ENCODE assay signal across 22 cellular contexts in the genomic region with DNA sequence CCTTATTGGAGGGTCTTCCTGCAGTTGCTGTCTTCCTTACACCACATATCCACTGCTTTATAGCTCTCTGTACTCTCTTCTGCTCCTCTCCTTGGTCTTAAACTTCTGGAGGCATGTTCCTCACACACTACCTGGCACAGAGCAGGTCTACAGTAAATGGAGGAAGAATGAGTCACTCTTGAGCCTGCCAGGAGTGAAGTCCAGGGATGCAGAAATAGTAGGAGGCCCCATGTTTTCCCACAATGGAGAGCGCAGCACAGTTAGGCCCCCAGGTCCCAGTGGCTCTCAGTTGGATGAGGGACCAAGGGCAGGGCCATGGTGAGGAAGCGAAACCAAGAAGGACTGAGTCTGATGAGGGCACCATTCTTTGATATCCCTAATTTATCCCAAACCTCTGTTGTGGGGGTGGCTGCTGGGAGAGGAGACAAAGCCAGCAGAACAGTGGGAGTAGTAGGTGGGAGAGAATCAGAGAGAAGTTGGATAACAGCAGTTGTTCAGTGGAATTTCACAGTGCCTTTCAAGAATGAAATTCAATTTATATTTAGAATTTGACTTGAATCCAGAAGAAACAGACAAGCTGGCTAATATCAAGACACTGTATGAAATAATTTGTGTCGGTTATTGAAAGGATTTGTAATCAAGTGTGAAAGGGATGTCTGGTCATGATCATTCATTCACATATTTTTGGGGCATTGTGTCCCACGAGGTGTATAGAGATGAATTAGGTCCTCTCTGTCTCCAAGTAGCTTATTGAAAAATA.
A peak's percentile ranks its signal among the peaks of the same experiment; 100 is the strongest.
DNase-seq lines count a peak whose midpoint lies in the region; TF ChIP-seq lines count a peak whose summit lies in the region.
"Had no signal": no experiment of that assay in that cellular context is flagged by ENCODE, and none has a peak within 500 bp of the region (broad histone marks: within the 10 kb centered on the region; RNA-seq: fewer than 3 reads in every experiment).

No MANE protein-coding gene starts in this region.

- H4K20me1 ChIP-seq in mammary epithelial cell (ENCODE audit: insufficient read depth, low read length) (no peaks in the 10 kb centered on the region), smooth muscle cell (ENCODE audit: low read depth) (no peaks in the 10 kb centered on the region)

- H3K36me3 ChIP-seq in mammary epithelial cell (ENCODE audit: insufficient read depth, low read length) (no peaks in the 10 kb centered on the region), smooth muscle cell (ENCODE audit: low read depth) (no peaks in the 10 kb centered on the region)
- H3K36me3 ChIP-seq: suprapubic skin, uterus had no signal

- no peaks in the 10 kb centered on the region for H3K79me2 ChIP-seq in mammary epithelial cell (ENCODE audit: insufficient read depth, low read length)
- H3K79me2 ChIP-seq in smooth muscle cell (ENCODE audit: low read depth) = no peaks in the 10 kb centered on the region

- H3K4me1 Mint-ChIP-seq in MCF 10A (ENCODE audit: insufficient read depth, unreplicated experiment) = no peaks in the 10 kb centered on the region
- H3K4me1 Mint-ChIP-seq: immature natural killer cell had no signal

- no peak overlapping the region for H3K9ac ChIP-seq in mammary epithelial cell (ENCODE audit: insufficient read depth, low read length)
- H3K9ac ChIP-seq in smooth muscle cell (ENCODE audit: low read depth) = no peak overlapping the region

- BruUV-seq in MCF 10A (replicated peaks; lab: Mats Ljungman, UMichigan) = no TSS peak
- no TSS peak for BruUV-seq in mammary epithelial cell (replicated peaks; lab: Mats Ljungman, UMichigan)

- H3K27ac ChIP-seq in mammary epithelial cell (ENCODE audit: insufficient read depth, low read depth, low read length) (no peak overlapping the region), smooth muscle cell (ENCODE audit: low read depth) (peak overlapping the region; percentile 76)
- H3K27ac ChIP-seq: 22Rv1, RWPE1, suprapubic skin, uterus had no signal

- no peak overlapping the region for H3K4me2 ChIP-seq in mammary epithelial cell (ENCODE audit: insufficient read depth, low read depth, low read length)
- peak overlapping the region; percentile 26 for H3K4me2 ChIP-seq in smooth muscle cell

- DNase-seq in MCF 10A (ENCODE audit: unreplicated experiment) (peak; percentile 41), mammary epithelial cell (no peak), astrocyte of the cerebellum (ENCODE audit: low read depth) (peak; percentile 26), fibroblast of the aortic adventitia (ENCODE audit: low read depth) (peak; percentile 61), smooth muscle cell (lab: John Stamatoyannopoulos, UW; ENCODE audit: unreplicated experiment) (no peak), HuH-7.5 (ENCODE audit: low spot score) (no peak), MV-4-11 (lab: John Stamatoyannopoulos, UW) (no peak), NCI-H524 (lab: John Stamatoyannopoulos, UW) (no peak)
- DNase-seq: activated CD4-positive, CD25-positive, alpha-beta regulatory T cell treated with anti-CD3 and anti-CD28 coated beads, Interleukin-2, amount 50 U/mL, for 72 hours; activated CD8-positive, alpha-beta memory T cell treated with anti-CD3 and anti-CD28 coated beads for 24 hours; activated naive CD4-positive, alpha-beta T cell treated with anti-CD3 and anti-CD28 coated beads, Interleukin-2, amount 10 ng/mL, durations not matched to agents 7 days and 5 days; activated T-cell treated with anti-CD3 and anti-CD28 coated beads, Interleukin-2, amount 50 U/mL, for 48 hours; COR-L47; immature natural killer cell; KG1; NCI-H1048; NCI-H1930; right cardiac atrium; uterus had no signal

- WGBS in mammary epithelial cell (ENCODE audit: low coverage, missing lambda C conversion rate) = 67% methylated on average over 4 of the region's 4 CpGs
- WGBS in smooth muscle cell (ENCODE audit: low lambda C conversion rate) = 95% methylated on average over 4 of the region's 4 CpGs

- in situ Hi-C loops in mammary epithelial cell (cut with MboI; ENCODE audit: low sequenced_read_pairs in 2 of 2) = no loop called here
- in situ Hi-C loops in astrocyte of the cerebellum (cut with HindIII; ENCODE audit: low sequenced_read_pairs) = no loop called here

- H3K9me3 ChIP-seq in mammary epithelial cell (replicated peaks; ENCODE audit: insufficient read depth, low read length) = no peaks in the 10 kb centered on the region
- H3K9me3 ChIP-seq in smooth muscle cell (replicated peaks; ENCODE audit: low read depth) = no peaks in the 10 kb centered on the region
- H3K9me3 ChIP-seq: suprapubic skin, uterus had no signal

- H3K9me3 Mint-ChIP-seq in MCF 10A (ENCODE audit: unreplicated experiment) = no peaks in the 10 kb centered on the region

- H3K27me3 ChIP-seq in mammary epithelial cell (ENCODE audit: insufficient read depth, low read length) = no peaks in the 10 kb centered on the region
- no peaks in the 10 kb centered on the region for H3K27me3 ChIP-seq in smooth muscle cell (ENCODE audit: low read depth)
- H3K27me3 ChIP-seq: uterus had no signal

- POLR2A ChIA-PET in MCF 10A (lab: Yijun Ruan, JAX) = no interaction called here

- peaks cover 16% of the 10 kb centered on the region for H3F3A ChIP-seq in smooth muscle cell (ENCODE audit: low read depth)

- peaks cover 10% of the 10 kb centered on the region for H3K4me1 ChIP-seq in mammary epithelial cell (ENCODE audit: insufficient read depth, low read length)
- H3K4me1 ChIP-seq in smooth muscle cell (ENCODE audit: low read depth) = no peaks in the 10 kb centered on the region
- H3K4me1 ChIP-seq: suprapubic skin, uterus had no signal

- H3K36me3 Mint-ChIP-seq in MCF 10A (ENCODE audit: insufficient read depth, unreplicated experiment) = no peaks in the 10 kb centered on the region
- H3K36me3 Mint-ChIP-seq: activated naive CD4-positive, alpha-beta T cell treated with anti-CD3 and anti-CD28 coated beads, Interleukin-2, amount 10 ng/mL, durations not matched to agents 7 days and 5 days; immature natural killer cell had no signal

- H3K4me3 ChIP-seq in mammary epithelial cell (replicated peaks in 1 of 3; ENCODE audit: insufficient read depth in 1 of 3, low read depth in 2 of 3, low read length in 3 of 3) = no peak overlapping the region
- H3K4me3 ChIP-seq in astrocyte of the cerebellum (ENCODE audit: low read depth, low read length) = no peak overlapping the region
- no peak overlapping the region for H3K4me3 ChIP-seq in fibroblast of the aortic adventitia (ENCODE audit: low read depth, low read length)
- H3K4me3 ChIP-seq in smooth muscle cell = no peak overlapping the region
- H3K4me3 ChIP-seq: suprapubic skin, uterus had no signal

- intact Hi-C loops in MCF 10A (cut with micrococcal nuclease) = no loop called here
- intact Hi-C loops in mammary epithelial cell (cut with micrococcal nuclease) = no loop called here

- no peak overlapping the region for H3K27ac Mint-ChIP-seq in MCF 10A (ENCODE audit: low read depth, unreplicated experiment)
- H3K27ac Mint-ChIP-seq: activated naive CD4-positive, alpha-beta T cell treated with anti-CD3 and anti-CD28 coated beads, Interleukin-2, amount 10 ng/mL, durations not matched to agents 7 days and 5 days; immature natural killer cell had no signal

- no peak overlapping the region for H3K4me3 Mint-ChIP-seq in MCF 10A (ENCODE audit: unreplicated experiment)
- H3K4me3 Mint-ChIP-seq: activated naive CD4-positive, alpha-beta T cell treated with anti-CD3 and anti-CD28 coated beads, Interleukin-2, amount 10 ng/mL, durations not matched to agents 7 days and 5 days; immature natural killer cell had no signal

- peaks cover 11% of the 10 kb centered on the region for H3K27me3 Mint-ChIP-seq in MCF 10A (ENCODE audit: insufficient read depth, unreplicated experiment)

- CTCF ChIA-PET in MCF 10A (lab: Yijun Ruan, JAX) = interaction anchor here (0.7 to 1.3 kb wide), 2 partner anchors 87 to 177 kb away, joined by 3 read pairs; no protein-coding TSS in a partner anchor
- CTCF ChIA-PET in mammary epithelial cell (lab: Charles Lee; ENCODE audit: low non-redundant PET) = no interaction called here

- dilution Hi-C loops in mammary epithelial cell (cut with HindIII; ENCODE audit: low sequenced_read_pairs) = no loop called here

- TF ChIP-seq CTCF in MCF 10A (IDR thresholded peaks at IDR 0.05; ENCODE audit: unreplicated experiment) (no peak), mammary epithelial cell (conservative IDR thresholded peaks at IDR 0.05 in 1 of 2, IDR thresholded peaks at IDR 0.05 in 1 of 2; ENCODE audit: extremely low read depth in 1 of 2, insufficient read depth in 1 of 2, low read depth in 1 of 2, low read length in 2 of 2) (no peak), astrocyte of the cerebellum (IDR thresholded peaks at IDR 0.05; ENCODE audit: low read depth, low read length, missing control alignments) (no peak), fibroblast of the aortic adventitia (IDR thresholded peaks at IDR 0.05; ENCODE audit: insufficient read depth, low read length) (no peak), smooth muscle cell (IDR thresholded peaks at IDR 0.05; ENCODE audit: borderline replicate concordance, insufficient read depth, poor library complexity, severe bottlenecking) (no peak)

- H2AFZ ChIP-seq in mammary epithelial cell (ENCODE audit: low read depth, low read length) (no peak overlapping the region), smooth muscle cell (ENCODE audit: low read depth) (no peak overlapping the region)

Comparison
In these comparisons a context has a peak if more than half of its experiments do, and no peak if none do; other contexts are left out.
1. DNase-seq: peak in MCF 10A (single experiment), astrocyte of the cerebellum (single experiment) and fibroblast of the aortic adventitia (single experiment); none in mammary epithelial cell (single experiment), smooth muscle cell (single experiment), HuH-7.5 (single experiment), MV-4-11 (single experiment) and NCI-H524 (0 of 2).